In genomic region chr22:47616396-47617020, GRCh38 we compare ENCODE assay signal across 21 cellular contexts.
"Had no signal": no experiment of that assay in that cellular context is flagged by ENCODE, and none has a peak within 500 bp of the region (broad histone marks: within the 10 kb centered on the region; RNA-seq: fewer than 3 reads in every experiment).

No MANE protein-coding gene starts in this region.

- H3K36me3 ChIP-seq: ascending aorta, brain microvascular endothelial cell, colonic mucosa, gastroesophageal sphincter, prostate gland had no signal

- H3K9me3 Mint-ChIP-seq: activated CD4-positive, alpha-beta T cell treated with anti-CD3 and anti-CD28 coated beads, Interleukin-2, amount 10 ng/mL, durations not matched to agents 24 days and 14 days; activated naive CD4-positive, alpha-beta T cell treated with anti-CD3 and anti-CD28 coated beads, Interleukin-2, amount 50 U/mL, for 72 hours; activated T-helper 1 cell treated with anti-CD3 and anti-CD28 coated beads, Interleukin-12 subunit alpha, Interleukin-12 subunit beta, Interleukin-2, Interleukin-4 antibody, amounts not matched to agents 30 ng/mL and 10 ng/mL and 1 ng/mL, durations not matched to agents 14 hours and 24 hours and 36 hours; stimulated activated effector memory CD8-positive, alpha-beta T cell treated with anti-CD3 and anti-CD28 coated beads, Interleukin-12 subunit alpha, Interleukin-12 subunit beta, amount 100 ng/mL, for 72 hours had no signal

- DNase-seq: activated CD4-positive, alpha-beta memory T cell treated with anti-CD3 and anti-CD28 coated beads, Interleukin-2, amount 10 ng/mL, durations not matched to agents 7 days and 5 days; activated CD4-positive, alpha-beta T cell treated with anti-CD3 and anti-CD28 coated beads, Interleukin-2, amount 10 ng/mL, durations not matched to agents 24 days and 14 days; brain microvascular endothelial cell; central memory CD4-positive, alpha-beta T cell; colonic mucosa; left colon; naive B cell; stimulated activated CD4-positive, alpha-beta T cell treated with anti-CD3 and anti-CD28 coated beads, Interleukin-2, amount 100 ng/mL, for 24 hours; testis; trophoblast cell had no signal

- FAIRE-seq: islet of Langerhans had no signal

- H3K27ac ChIP-seq: ascending aorta, brain microvascular endothelial cell, colonic mucosa, epithelial cell of prostate, gastroesophageal sphincter, prostate gland, SK-N-MC, testis had no signal

- ATAC-seq: activated CD4-positive, CD25-positive, alpha-beta regulatory T cell treated with anti-CD3 and anti-CD28 coated beads, Interleukin-2, amount 50 U/mL, for 24 hours; activated naive CD4-positive, alpha-beta T cell treated with anti-CD3 and anti-CD28 coated beads, Interleukin-2, amount 50 U/mL, for 72 hours; gastroesophageal sphincter; left colon; stimulated activated effector memory CD8-positive, alpha-beta T cell treated with anti-CD3 and anti-CD28 coated beads, Interleukin-12 subunit alpha, Interleukin-12 subunit beta, amount 100 ng/mL, for 72 hours had no signal

- H3K4me3 Mint-ChIP-seq: activated CD4-positive, alpha-beta memory T cell treated with anti-CD3 and anti-CD28 coated beads, Interleukin-2, amount 10 ng/mL, durations not matched to agents 7 days and 5 days; activated CD4-positive, alpha-beta T cell treated with anti-CD3 and anti-CD28 coated beads, Interleukin-2, amount 10 ng/mL, durations not matched to agents 24 days and 14 days; activated T-helper 1 cell treated with anti-CD3 and anti-CD28 coated beads, Interleukin-12 subunit alpha, Interleukin-12 subunit beta, Interleukin-2, Interleukin-4 antibody, amounts not matched to agents 30 ng/mL and 10 ng/mL and 1 ng/mL, durations not matched to agents 14 hours and 24 hours and 36 hours; naive B cell; stimulated activated effector memory CD8-positive, alpha-beta T cell treated with anti-CD3 and anti-CD28 coated beads, Interleukin-12 subunit alpha, Interleukin-12 subunit beta, amount 100 ng/mL, for 72 hours had no signal

- H3K4me1 Mint-ChIP-seq: activated CD4-positive, alpha-beta memory T cell treated with anti-CD3 and anti-CD28 coated beads, Interleukin-2, amount 10 ng/mL, durations not matched to agents 7 days and 5 days; activated CD4-positive, alpha-beta T cell treated with anti-CD3 and anti-CD28 coated beads, Interleukin-2, amount 10 ng/mL, durations not matched to agents 24 days and 14 days; naive B cell; stimulated activated effector memory CD8-positive, alpha-beta T cell treated with anti-CD3 and anti-CD28 coated beads, Interleukin-12 subunit alpha, Interleukin-12 subunit beta, amount 100 ng/mL, for 72 hours had no signal

- H3K27ac Mint-ChIP-seq: activated CD4-positive, alpha-beta memory T cell treated with anti-CD3 and anti-CD28 coated beads, Interleukin-2, amount 10 ng/mL, durations not matched to agents 7 days and 5 days; activated CD4-positive, alpha-beta T cell treated with anti-CD3 and anti-CD28 coated beads, Interleukin-2, amount 10 ng/mL, durations not matched to agents 24 days and 14 days; activated naive CD4-positive, alpha-beta T cell treated with anti-CD3 and anti-CD28 coated beads, Interleukin-2, amount 50 U/mL, for 72 hours; activated T-helper 1 cell treated with anti-CD3 and anti-CD28 coated beads, Interleukin-12 subunit alpha, Interleukin-12 subunit beta, Interleukin-2, Interleukin-4 antibody, amounts not matched to agents 30 ng/mL and 10 ng/mL and 1 ng/mL, durations not matched to agents 14 hours and 24 hours and 36 hours; naive B cell; stimulated activated effector memory CD8-positive, alpha-beta T cell treated with anti-CD3 and anti-CD28 coated beads, Interleukin-12 subunit alpha, Interleukin-12 subunit beta, amount 100 ng/mL, for 72 hours had no signal

- H3K4me3 ChIP-seq: ascending aorta, colonic mucosa, gastroesophageal sphincter, lung, prostate gland, SK-N-MC, testis had no signal

- H3K27me3 ChIP-seq: ascending aorta, brain microvascular endothelial cell, colonic mucosa, testis had no signal

- H3K36me3 Mint-ChIP-seq: activated naive CD4-positive, alpha-beta T cell treated with anti-CD3 and anti-CD28 coated beads, Interleukin-2, amount 50 U/mL, for 72 hours; naive B cell; stimulated activated effector memory CD8-positive, alpha-beta T cell treated with anti-CD3 and anti-CD28 coated beads, Interleukin-12 subunit alpha, Interleukin-12 subunit beta, amount 100 ng/mL, for 72 hours had no signal

- H3K9me3 ChIP-seq: ascending aorta, colonic mucosa, gastroesophageal sphincter, prostate gland, testis had no signal

- H3K4me1 ChIP-seq: ascending aorta, colonic mucosa, gastroesophageal sphincter, prostate gland, testis had no signal

- H3K27me3 Mint-ChIP-seq: activated CD4-positive, alpha-beta memory T cell treated with anti-CD3 and anti-CD28 coated beads, Interleukin-2, amount 10 ng/mL, durations not matched to agents 7 days and 5 days; activated CD4-positive, alpha-beta T cell treated with anti-CD3 and anti-CD28 coated beads, Interleukin-2, amount 10 ng/mL, durations not matched to agents 24 days and 14 days had no signal
